Comparison of ENCODE assay signal across 15 cellular contexts in genomic region chr20:47546184-47547033, GRCh38. TPM values are rescaled to one million over a fixed set of nuclear protein-coding genes. Genes with fewer than 3 reads are reported as not detected.
DNase-seq lines count a peak whose midpoint lies in the region; ATAC-seq and TF ChIP-seq lines count a peak whose summit lies in the region.
"Had no signal": no experiment of that assay in that cellular context is flagged by ENCODE, and none has a peak within 500 bp of the region (broad histone marks: within the 10 kb centered on the region; RNA-seq: fewer than 3 reads in every experiment).

No MANE protein-coding gene starts in this region.

- no peak overlapping the region for H3K27ac Mint-ChIP-seq in MCF 10A (ENCODE audit: low read depth, unreplicated experiment)
- H3K27ac Mint-ChIP-seq in activated T-helper 17 cell treated with anti-CD3 and anti-CD28 coated beads, Interleukin-2, amount 50 U/mL, for 72 hours, result peak overlapping the region; percentile 35

- H3K27me3 ChIP-seq in mammary epithelial cell (ENCODE audit: insufficient read depth, low read length) (no peaks in the 10 kb centered on the region), thyroid gland (no peaks in the 10 kb centered on the region), adrenal gland (no peaks in the 10 kb centered on the region)
- H3K27me3 ChIP-seq: suprapubic skin had no signal

- H3K9me3 Mint-ChIP-seq in MCF 10A (ENCODE audit: unreplicated experiment), result no peaks in the 10 kb centered on the region
- no peaks in the 10 kb centered on the region for H3K9me3 Mint-ChIP-seq in activated T-helper 17 cell treated with anti-CD3 and anti-CD28 coated beads, Interleukin-2, amount 50 U/mL, for 72 hours
- H3K9me3 Mint-ChIP-seq: natural killer cell had no signal

- TF ChIP-seq CTCF in mammary epithelial cell (conservative IDR thresholded peaks at IDR 0.05 in 1 of 2, IDR thresholded peaks at IDR 0.05 in 1 of 2; ENCODE audit: extremely low read depth in 1 of 2, insufficient read depth in 1 of 2, low read depth in 1 of 2, low read length in 2 of 2), result peak in 1 of 2 donors; percentile 3
- no peak for TF ChIP-seq CTCF in MCF 10A (IDR thresholded peaks at IDR 0.05; ENCODE audit: unreplicated experiment)
- no peak for TF ChIP-seq CTCF in thyroid gland (IDR thresholded peaks at IDR 0.05)
- no peak for TF ChIP-seq CTCF in adrenal gland (IDR thresholded peaks at IDR 0.05)

- dilution Hi-C loops in mammary epithelial cell (cut with HindIII; ENCODE audit: low sequenced_read_pairs), result no loop called here

- TF ChIP-seq POLR2A in thyroid gland (IDR thresholded peaks at IDR 0.05) (no peak), adrenal gland (IDR thresholded peaks at IDR 0.05) (no peak)

- peak; percentile 51 for DNase-seq in mammary epithelial cell
- DNase-seq in MCF 10A (ENCODE audit: unreplicated experiment), result no peak
- peak; percentile 27 for DNase-seq in iPS-NIHi11 (ENCODE audit: low spot score)
- DNase-seq in thyroid gland, result peak; percentile 57
- no peak for DNase-seq in AML-193 (lab: John Stamatoyannopoulos, UW)
- DNase-seq in adrenal gland, result no peak
- DNase-seq in left colon, result no peak
- DNase-seq: activated CD8-positive, alpha-beta memory T cell treated with anti-CD3 and anti-CD28 coated beads, Interleukin-2, amount 50 U/mL, for 48 hours; cortex of kidney; natural killer cell; NCI-H69; stimulated activated CD4-positive, alpha-beta T cell treated with anti-CD3 and anti-CD28 coated beads, Interleukin-4, amount 100 ng/mL, for 24 hours had no signal

- peaks cover 38% of the 10 kb centered on the region for H3K4me1 Mint-ChIP-seq in MCF 10A (ENCODE audit: insufficient read depth, unreplicated experiment)
- peaks cover 35% of the 10 kb centered on the region for H3K4me1 Mint-ChIP-seq in activated T-helper 17 cell treated with anti-CD3 and anti-CD28 coated beads, Interleukin-2, amount 50 U/mL, for 72 hours

- H2AFZ ChIP-seq in mammary epithelial cell (ENCODE audit: low read depth, low read length), result no peak overlapping the region

- H3K79me2 ChIP-seq in mammary epithelial cell (ENCODE audit: insufficient read depth, low read length), result peaks cover 82% of the 10 kb centered on the region

- in situ Hi-C loops in mammary epithelial cell (cut with MboI; ENCODE audit: low sequenced_read_pairs in 2 of 2), result no loop called here

- H3K36me3 ChIP-seq in mammary epithelial cell (ENCODE audit: insufficient read depth, low read length) (no peaks in the 10 kb centered on the region), thyroid gland (no peaks in the 10 kb centered on the region), adrenal gland (replicated peaks in 1 of 2) (no peaks in the 10 kb centered on the region)
- H3K36me3 ChIP-seq: suprapubic skin had no signal

- H3K4me2 ChIP-seq in mammary epithelial cell (ENCODE audit: insufficient read depth, low read depth, low read length), result no peak overlapping the region
- H3K4me2 ChIP-seq: KMS-11 had no signal

- CTCF ChIA-PET in mammary epithelial cell (lab: Charles Lee; ENCODE audit: low non-redundant PET) (no interaction called here), MCF 10A (lab: Yijun Ruan, JAX) (no interaction called here)

- H3K9me3 ChIP-seq in mammary epithelial cell (replicated peaks; ENCODE audit: insufficient read depth, low read length), result no peaks in the 10 kb centered on the region
- H3K9me3 ChIP-seq in thyroid gland, result no peaks in the 10 kb centered on the region
- H3K9me3 ChIP-seq in adrenal gland (replicated peaks in 1 of 3), result no peaks in the 10 kb centered on the region
- H3K9me3 ChIP-seq: suprapubic skin had no signal

- peaks cover 9% of the 10 kb centered on the region for H3K4me1 ChIP-seq in mammary epithelial cell (ENCODE audit: insufficient read depth, low read length)
- H3K4me1 ChIP-seq in thyroid gland, result peaks cover 26 to 29% of the 10 kb centered on the region in 2 donors
- H3K4me1 ChIP-seq in adrenal gland (replicated peaks in 1 of 2), result peaks cover 4 to 9% of the 10 kb centered on the region in 2 donors

- POLR2A ChIA-PET in MCF 10A (lab: Yijun Ruan, JAX), result interaction anchor here (0.6 to 1.2 kb wide), 5 partner anchors 12 to 249 kb away, joined by 3 to 5 read pairs (median 4); no protein-coding TSS in a partner anchor

- no peak overlapping the region for H3K4me3 Mint-ChIP-seq in MCF 10A (ENCODE audit: unreplicated experiment)
- no peak overlapping the region for H3K4me3 Mint-ChIP-seq in activated T-helper 17 cell treated with anti-CD3 and anti-CD28 coated beads, Interleukin-2, amount 50 U/mL, for 72 hours
- H3K4me3 Mint-ChIP-seq: natural killer cell had no signal

- no peak overlapping the region for H3K9ac ChIP-seq in mammary epithelial cell (ENCODE audit: insufficient read depth, low read length)
- H3K9ac ChIP-seq: KMS-11 had no signal

- peaks cover 13% of the 10 kb centered on the region for H3K36me3 Mint-ChIP-seq in MCF 10A (ENCODE audit: insufficient read depth, unreplicated experiment)
- H3K36me3 Mint-ChIP-seq in activated T-helper 17 cell treated with anti-CD3 and anti-CD28 coated beads, Interleukin-2, amount 50 U/mL, for 72 hours (ENCODE audit: low read depth), result peaks cover 53% of the 10 kb centered on the region
- H3K36me3 Mint-ChIP-seq: natural killer cell had no signal

- 63% methylated on average over 13 of the region's 13 CpGs for WGBS in mammary epithelial cell (ENCODE audit: low coverage, missing lambda C conversion rate)
- WGBS in thyroid gland, 2 donors, result 52 to 53% methylated on average over 13 of the region's 13 CpGs
- 74 to 91% (median 88%) methylated on average over 13 of the region's 13 CpGs for WGBS in adrenal gland, 4 donors

- ATAC-seq in activated T-helper 17 cell treated with anti-CD3 and anti-CD28 coated beads, Interleukin-2, amount 50 U/mL, for 72 hours (replicated peaks), result no peak
- ATAC-seq in left colon, result no peak
- ATAC-seq: natural killer cell had no signal

- no peaks in the 10 kb centered on the region for H3K27me3 Mint-ChIP-seq in MCF 10A (ENCODE audit: insufficient read depth, unreplicated experiment)
- H3K27me3 Mint-ChIP-seq in activated T-helper 17 cell treated with anti-CD3 and anti-CD28 coated beads, Interleukin-2, amount 50 U/mL, for 72 hours, result no peaks in the 10 kb centered on the region

- H3K4me3 ChIP-seq in mammary epithelial cell (replicated peaks in 1 of 3; ENCODE audit: insufficient read depth in 1 of 3, low read depth in 2 of 3, low read length in 3 of 3), result no peak overlapping the region
- H3K4me3 ChIP-seq in thyroid gland (replicated peaks in 1 of 3), result no peak overlapping the region
- H3K4me3 ChIP-seq in adrenal gland, result no peak overlapping the region
- H3K4me3 ChIP-seq: suprapubic skin had no signal

- BruUV-seq in mammary epithelial cell (replicated peaks; lab: Mats Ljungman, UMichigan) (no TSS peak), MCF 10A (replicated peaks; lab: Mats Ljungman, UMichigan) (no TSS peak)

- no peak overlapping the region for H3K27ac ChIP-seq in mammary epithelial cell (ENCODE audit: insufficient read depth, low read depth, low read length)
- peak overlapping the region in 1 of 3 donors; percentile 26 for H3K27ac ChIP-seq in thyroid gland
- no peak overlapping the region for H3K27ac ChIP-seq in adrenal gland
- H3K27ac ChIP-seq: KMS-11, suprapubic skin had no signal

- intact Hi-C loops in mammary epithelial cell (cut with micrococcal nuclease), result loop anchor here (5.0 kb wide), 1 partner anchor 44 kb away; the partner anchor contains the start of gene NCOA3
- intact Hi-C loops in MCF 10A (cut with micrococcal nuclease), result no loop called here
- intact Hi-C loops in thyroid gland (cut with DNase I), result no loop called here
- intact Hi-C loops in adrenal gland (cut with DNase I), result no loop called here
- intact Hi-C loops in left colon (cut with DNase I, micrococcal nuclease), result no loop called here

- no peaks in the 10 kb centered on the region for H4K20me1 ChIP-seq in mammary epithelial cell (ENCODE audit: insufficient read depth, low read length)

RNA-seq across cellular contexts. Expression of gene NCOA3, which starts 44.7 kb away (rescaled TPM):
- total RNA-seq in mammary epithelial cell, result 10 to 100 TPM; 26.7 to 29.6 TPM
- 15.5 TPM for polyA plus RNA-seq in mammary epithelial cell
- polyA minus RNA-seq in mammary epithelial cell, result 39.6 TPM
- total RNA-seq in MCF 10A (2022), result 61.4 and 68.6 TPM in 2 replicates
- 10 to 100 TPM; 55.4 to 64.2 TPM for total RNA-seq in activated T-helper 17 cell treated with anti-CD3 and anti-CD28 coated beads, Interleukin-2, amount 50 U/mL, for 72 hours
- 10 to 100 TPM; 28.7 to 45.2 (median 36.8) TPM for total RNA-seq in thyroid gland
- total RNA-seq in adrenal gland, result 10 to 100 TPM; 19.0 to 35.6 (median 24.2) TPM
- 10 to 100 TPM in 1 of 3 donors, 1 to 10 TPM in 2; 2.6 to 15.4 (median 5.9) TPM for polyA plus RNA-seq in adrenal gland
- total RNA-seq in left colon, result 10 to 100 TPM; 22.9 to 23.6 TPM

Comparison
In these comparisons a context has a peak if more than half of its experiments do, and no peak if none do; other contexts are left out.
1. DNase-seq: peak in mammary epithelial cell (single experiment), iPS-NIHi11 (single experiment) and thyroid gland (2 of 2); none in MCF 10A (single experiment), AML-193 (0 of 2), adrenal gland (0 of 7) and left colon (0 of 2).